ENCODE assay signal across 1 cellular context in genomic region chr5:15702102-15702501, GRCh38.
A peak's percentile ranks its signal among the peaks of the same experiment; 100 is the strongest.
TF ChIP-seq lines count a peak whose summit lies in the region.

No MANE protein-coding gene starts in this region.

TF ChIP-seq in IMR-90, 13 proteins besides CTCF, POLR2A, EP300 and RAD21 (continued from another document):
- no peak for TF ChIP-seq USF2 (IDR thresholded peaks at IDR 0.05; ENCODE audit: low read depth, low read length)
- TF ChIP-seq FOS (IDR thresholded peaks at IDR 0.05; ENCODE audit: low read depth, low read length): no peak
- peak; percentile 96 for TF ChIP-seq MAFK (IDR thresholded peaks at IDR 0.05; ENCODE audit: low read depth, low read length)
- no peak for TF ChIP-seq MAZ (IDR thresholded peaks at IDR 0.05; ENCODE audit: borderline replicate concordance, low read depth, low read length)
- peak; percentile 46; the same call in 1 of the 2 replicates for TF ChIP-seq NFE2L2 (IDR thresholded peaks at IDR 0.05; ENCODE audit: low read depth, low read length)
- TF ChIP-seq RFX5 (IDR thresholded peaks at IDR 0.05; ENCODE audit: low read depth, low read length): no peak
- TF ChIP-seq CHD1 (IDR thresholded peaks at IDR 0.05; ENCODE audit: low read depth, low read length): no peak
- no peak for TF ChIP-seq BHLHE40 (IDR thresholded peaks at IDR 0.05; ENCODE audit: low read depth, low read length)
- TF ChIP-seq MXI1 (IDR thresholded peaks at IDR 0.05; ENCODE audit: borderline replicate concordance, low read depth, low read length): no peak
- no peak for TF ChIP-seq ELK1 (IDR thresholded peaks at IDR 0.05; ENCODE audit: borderline replicate concordance, low read depth, low read length)
